In genomic region chr4:10096976-10097330, GRCh38 we compare ENCODE assay signal across 10 cellular contexts. TPM values are rescaled to one million over a fixed set of nuclear protein-coding genes. Genes with fewer than 3 reads are reported as not detected.
A peak's percentile ranks its signal among the peaks of the same experiment; 100 is the strongest.
DNase-seq lines count a peak whose midpoint lies in the region; ATAC-seq, FAIRE-seq and TF ChIP-seq lines count a peak whose summit lies in the region.
"Had no signal": no experiment of that assay in that cellular context is flagged by ENCODE, and none has a peak within 500 bp of the region (broad histone marks: within the 10 kb centered on the region; RNA-seq: fewer than 3 reads in every experiment).

No MANE protein-coding gene starts in this region.

- H3K36me3 ChIP-seq in SJCRH30 (peaks cover 44% of the 10 kb centered on the region), H1 (ENCODE audit: control insufficient read depth in 2 of 4, insufficient read depth in 4 of 4, low read length in 3 of 4) (peaks cover 31 to 91% (median 57%) of the 10 kb centered on the region in 4 experiments), rectal smooth muscle tissue (ENCODE audit: control insufficient read depth, insufficient read depth, low read length) (peaks cover 49% of the 10 kb centered on the region)

- H3K9me3 ChIP-seq in SJCRH30 (replicated peaks) (no peaks in the 10 kb centered on the region), H1 (ENCODE audit: insufficient read depth in 2 of 2, low read depth in 1 of 2, low read length in 1 of 2) (no peaks in the 10 kb centered on the region)

- H2BK15ac ChIP-seq in H1 (ENCODE audit: low read length): no peak overlapping the region

- peak overlapping the region; percentile 30; the same call in 1 of the 2 replicates for H4K8ac ChIP-seq in H1 (ENCODE audit: extremely low read depth, insufficient read depth, low read length)

- H3K27me3 ChIP-seq in SJCRH30 (no peaks in the 10 kb centered on the region), H1 (replicated peaks in 1 of 4; ENCODE audit: control insufficient read depth in 3 of 4, extremely low read depth in 1 of 4, insufficient read depth in 3 of 4, low read length in 3 of 4) (no peaks in the 10 kb centered on the region), rectal smooth muscle tissue (ENCODE audit: control insufficient read depth, insufficient read depth, low read length) (no peaks in the 10 kb centered on the region)

- H3K56ac ChIP-seq in H1 (replicated peaks; ENCODE audit: insufficient read length, low read depth, low read length): no peak overlapping the region

- peaks cover 84 to 99% of the 10 kb centered on the region in 2 donors for H3K36me3 Mint-ChIP-seq in CD14-positive monocyte

- no peak for TF ChIP-seq POLR2A in H1 (IDR thresholded peaks at IDR 0.05; ENCODE audit: control extremely low read depth in 1 of 2, low read depth in 2 of 2, low read length in 2 of 2)

- H2BK12ac ChIP-seq in H1 (ENCODE audit: low read depth, low read length): no peak overlapping the region

- TF ChIP-seq CTCF in CD14-positive monocyte (IDR thresholded peaks at IDR 0.05): no peak
- no peak for TF ChIP-seq CTCF in H1 (IDR thresholded peaks at IDR 0.05; ENCODE audit: control extremely low read depth in 1 of 3, insufficient read depth in 1 of 3, low read depth in 1 of 3, low read length in 3 of 3)
- TF ChIP-seq CTCF in GM13976 (IDR thresholded peaks at IDR 0.05; ENCODE audit: borderline replicate concordance, control extremely low read depth, extremely low read depth, insufficient read depth, missing control alignments): no peak

- H3K27me3 Mint-ChIP-seq in CD14-positive monocyte (ENCODE audit: low read depth in 3 of 3): peaks cover 0 to 1% (median 0%) of the 10 kb centered on the region in 3 donors

- no peak for ATAC-seq in HG02588 (IDR thresholded peaks at IDR 0.05; ENCODE audit: unreplicated experiment)
- no peak for ATAC-seq in GM21360 (IDR thresholded peaks at IDR 0.05; ENCODE audit: unreplicated experiment)

- no peak overlapping the region for H2BK5ac ChIP-seq in H1 (ENCODE audit: low read depth, low read length)

- H3K9me3 Mint-ChIP-seq in CD14-positive monocyte: no peaks in the 10 kb centered on the region

- intact Hi-C loops in CD14-positive monocyte (cut with micrococcal nuclease): no loop called here

- POLR2A ChIA-PET in H1 (lab: Charles Lee; ENCODE audit: partially characterized antibody): interaction anchor here (0.8 to 14.7 kb wide), 4 partner anchors 8 to 21 kb away, joined by 3 to 197 read pairs (median 28); partner anchors contain the start of gene WDR1

- no peaks in the 10 kb centered on the region; the same call in 1 of the 2 replicates for H3K23me2 ChIP-seq in H1 (ENCODE audit: low read depth, low read length)

- CTCF ChIA-PET in H1 (lab: Charles Lee; ENCODE audit: partially characterized antibody): interaction anchor here (1.3 to 3.7 kb wide), 2 partner anchors 8 to 9 kb away, joined by 4 to 15 read pairs; no protein-coding TSS in a partner anchor

- TF ChIP-seq RAD21 in H1 (IDR thresholded peaks at IDR 0.05 in 1 of 2, conservative IDR thresholded peaks at IDR 0.05 in 1 of 2; ENCODE audit: low read depth in 2 of 2, low read length in 2 of 2): no peak

- H3K4me3 ChIP-seq in SJCRH30 (no peak overlapping the region), H1 (ENCODE audit: extremely low read depth in 1 of 4, insufficient read depth in 2 of 4, low read depth in 3 of 4, low read length in 4 of 4) (no peak overlapping the region), rectal smooth muscle tissue (ENCODE audit: low read length) (no peak overlapping the region)

- no peak overlapping the region for H3K9ac ChIP-seq in H1 (replicated peaks in 1 of 4; ENCODE audit: extremely low read depth in 1 of 4, low read depth in 3 of 4, low read length in 3 of 4)
- H3K9ac ChIP-seq in rectal smooth muscle tissue (ENCODE audit: low read length): no peak overlapping the region

- H3K18ac ChIP-seq in H1 (ENCODE audit: extremely low read depth, low read length): no peak overlapping the region

- no peak overlapping the region for H2BK20ac ChIP-seq in H1 (ENCODE audit: low read length)

- no peak overlapping the region for H2AK5ac ChIP-seq in H1 (ENCODE audit: low read depth, low read length)

- H3K4me1 Mint-ChIP-seq in CD14-positive monocyte: peaks cover 92% of the 10 kb centered on the region

- H3K23ac ChIP-seq in H1 (ENCODE audit: insufficient read length): no peak overlapping the region

- peaks cover 35 to 52% of the 10 kb centered on the region in 2 experiments for H4K20me1 ChIP-seq in H1 (replicated peaks in 1 of 2; ENCODE audit: control insufficient read depth in 1 of 2, insufficient read depth in 2 of 2, low read length in 2 of 2)

- H3K27ac Mint-ChIP-seq in CD14-positive monocyte: peak overlapping the region; percentile 78 to 98 (median 97)

- H3K4ac ChIP-seq in H1 (replicated peaks; ENCODE audit: insufficient read length, low read depth, low read length): no peak overlapping the region

- H4K5ac ChIP-seq in H1 (ENCODE audit: insufficient read length, low read depth, low read length): no peak overlapping the region

- no peak for TF ChIP-seq EP300 in H1 (IDR thresholded peaks at IDR 0.05; ENCODE audit: borderline replicate concordance in 1 of 2, low read depth in 2 of 2, low read length in 2 of 2)

- H3K14ac ChIP-seq in H1 (ENCODE audit: insufficient read length): no peak overlapping the region

- H2BK120ac ChIP-seq in H1 (replicated peaks; ENCODE audit: low read depth, low read length): no peak overlapping the region

- peak overlapping the region; percentile 27 for H3K27ac ChIP-seq in SJCRH30
- H3K27ac ChIP-seq in H1 (ENCODE audit: low read depth, low read length): no peak overlapping the region
- peak overlapping the region; percentile 61 for H3K27ac ChIP-seq in rectal smooth muscle tissue (ENCODE audit: low read depth, low read length)

- H2AFZ ChIP-seq in H1 (ENCODE audit: low read length): no peak overlapping the region

- in situ Hi-C loops in GM13976 (cut with MboI; ENCODE audit: low sequenced_read_pairs, unreplicated experiment): no loop called here

- peaks cover 37% of the 10 kb centered on the region for H3K79me1 ChIP-seq in H1 (ENCODE audit: low read depth, low read length)

- H3K4me1 ChIP-seq in SJCRH30: no peaks in the 10 kb centered on the region
- peaks cover 0 to 16% (median 9%) of the 10 kb centered on the region in 4 experiments; a peak in 6 of 7 replicates for H3K4me1 ChIP-seq in H1 (replicated peaks in 1 of 4; ENCODE audit: control insufficient read depth in 3 of 4, insufficient read depth in 4 of 4, low read length in 3 of 4)
- peaks cover 64% of the 10 kb centered on the region for H3K4me1 ChIP-seq in rectal smooth muscle tissue (ENCODE audit: control insufficient read depth, insufficient read depth, low read length)

- WGBS in H1 (ENCODE audit: extremely low coverage in 1 of 2, insufficient coverage in 1 of 2, insufficient read length in 1 of 2, insufficient replicate concordance in 2 of 2, low coverage in 1 of 2, low lambda C conversion rate in 2 of 2, missing lambda C conversion rate in 1 of 2), 2 experiments: 97% methylated on average over 7 of the region's 9 CpGs; no CpG with 5 or more reads in 1 of the 2 experiments

- peaks cover under 1 to 99% of the 10 kb centered on the region in 2 experiments; a peak in 2 of 4 replicates for H3K79me2 ChIP-seq in H1 (ENCODE audit: control insufficient read depth in 1 of 2, insufficient read depth in 2 of 2, low read length in 2 of 2)

- no peak overlapping the region for H3K4me3 Mint-ChIP-seq in CD14-positive monocyte

- H4K91ac ChIP-seq in H1 (replicated peaks; ENCODE audit: insufficient read length, low read length): no peak overlapping the region

- no peak for FAIRE-seq in H1 (lab: Jason Lieb, UNC)

- DNase-seq in CD14-positive monocyte (ENCODE audit: low spot score) (no peak), SJCRH30 (no peak), H1 (ENCODE audit: low read depth in 1 of 2, low spot score in 2 of 2) (no peak), GM13976 (ENCODE audit: low spot score) (no peak)
- no peak for DNase-seq in NK-92 treated with Interleukin-12 subunit alpha and Interleukin-12 subunit beta, amount 100 ng/mL, for 24 hours (lab: John Stamatoyannopoulos, UW)
- DNase-seq: DMS79 treated with DMSO at 0.1 percent for 48 hours, NCI-H146 had no signal

- no peak overlapping the region for H3K4me2 ChIP-seq in H1 (ENCODE audit: insufficient read depth in 1 of 2, low read depth in 2 of 2, low read length in 2 of 2)

TF ChIP-seq in H1, 55 proteins besides CTCF, POLR2A, EP300 and RAD21 (continues in another document):
- TF ChIP-seq TAF1 (IDR thresholded peaks at IDR 0.05; ENCODE audit: low read depth, low read length): no peak
- TF ChIP-seq RFX5 (IDR thresholded peaks at IDR 0.05; ENCODE audit: borderline replicate concordance, low read depth, low read length): no peak
- no peak for TF ChIP-seq RNF2 (IDR thresholded peaks at IDR 0.05; ENCODE audit: borderline replicate concordance, low read depth, low read length, missing control alignments, poor library complexity, severe bottlenecking)
- TF ChIP-seq SIN3A (conservative IDR thresholded peaks at IDR 0.05 in 1 of 2, IDR thresholded peaks at IDR 0.05 in 1 of 2; ENCODE audit: low read depth in 1 of 2, low read length in 2 of 2): no peak
- TF ChIP-seq CBX5 (IDR thresholded peaks at IDR 0.05; ENCODE audit: low read depth, low read length): no peak
- TF ChIP-seq RXRA (IDR thresholded peaks at IDR 0.05; ENCODE audit: insufficient read depth, low read depth, low read length): no peak
- no peak for TF ChIP-seq EZH2 (IDR thresholded peaks at IDR 0.05; ENCODE audit: low read depth, low read length, severe bottlenecking)
- TF ChIP-seq KDM4A (IDR thresholded peaks at IDR 0.05; ENCODE audit: low read depth, low read length, severe bottlenecking): no peak
- TF ChIP-seq JUN (IDR thresholded peaks at IDR 0.05; ENCODE audit: low read depth, low read length): no peak
- no peak for TF ChIP-seq E2F6 (IDR thresholded peaks at IDR 0.05)
- TF ChIP-seq YY1 (IDR thresholded peaks at IDR 0.05; ENCODE audit: low read depth, low read length): no peak

RNA-seq across cellular contexts. Expression of gene WDR1, which starts 19.6 kb away (rescaled TPM):
- polyA plus RNA-seq in CD14-positive monocyte: 100 to 1,000 TPM; 243 to 251 TPM
- total RNA-seq in SJCRH30 (2014; rRNA removed; shearing (Covaris generic)): 95.1 and 95.7 TPM in 2 replicates
- 315 and 339 TPM in 2 replicates for total RNA-seq in H1 (2021; fragmentation: NEBNext Ultra II Directional; extraction: Animal tissue kit (Norgen Biotek cat#: 25700))
- 377 and 432 TPM in 2 replicates for polyA plus RNA-seq in H1 (2011; rRNA removed)
- polyA plus RNA-seq in H1 (2011; cell fraction: cytosol; rRNA removed): 375 TPM
- 381 TPM for polyA plus RNA-seq in H1 (2011; cell fraction: nucleus; rRNA removed)
- polyA plus RNA-seq in H1 (2012, experiment 1 of 2): 213 to 348 TPM (median 304 TPM) in 4 replicates
- 195 TPM for polyA plus RNA-seq in H1 (2012, experiment 2 of 2)
- 135 TPM for polyA plus RNA-seq in H1 (2013, experiment 1 of 2)
- polyA plus RNA-seq in H1 (2013, experiment 2 of 2): 138 TPM
- polyA minus RNA-seq in H1 (2011; rRNA and poly(A)+ RNA removed): 264 and 269 TPM in 2 replicates
- 174 TPM for polyA minus RNA-seq in H1 (2011; cell fraction: cytosol; rRNA and poly(A)+ RNA removed)
- polyA minus RNA-seq in H1 (2011; cell fraction: nucleus; rRNA and poly(A)+ RNA removed): 135 TPM
